ENCODE assay signal across 12 cellular contexts in the genomic region with DNA sequence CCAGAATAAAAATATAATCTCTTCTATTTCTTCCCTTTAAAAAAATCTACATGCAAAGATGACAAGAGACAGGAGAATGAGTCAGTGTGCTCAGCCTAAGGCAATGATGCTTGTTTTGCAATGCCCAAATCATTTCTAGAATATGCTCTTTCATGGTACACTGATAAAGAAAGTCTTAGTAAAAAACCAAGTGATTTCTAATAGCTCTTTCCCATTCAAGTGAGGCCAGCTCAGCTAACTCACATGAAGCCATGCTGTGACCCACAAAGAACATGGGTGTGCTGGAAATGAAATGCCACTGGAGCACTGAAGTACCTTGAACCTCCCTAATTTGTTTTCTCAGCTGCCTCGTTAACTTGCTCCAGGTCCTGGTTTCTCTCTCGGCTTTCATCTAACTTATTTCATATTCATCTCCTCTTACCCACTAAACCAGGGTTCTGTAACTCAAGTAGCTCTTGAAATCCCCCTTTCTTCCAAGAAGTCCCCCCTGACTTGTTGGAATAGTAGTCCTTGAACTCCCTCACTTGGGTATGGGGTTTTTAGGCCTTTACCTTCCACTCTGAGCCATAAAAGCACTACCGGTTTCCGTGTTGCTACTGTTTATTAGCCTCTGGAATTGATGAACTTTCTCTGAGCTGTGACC.
A peak's percentile ranks its signal among the peaks of the same experiment; 100 is the strongest.
DNase-seq lines count a peak whose midpoint lies in the region; ATAC-seq, FAIRE-seq and TF ChIP-seq lines count a peak whose summit lies in the region.
"Had no signal": no experiment of that assay in that cellular context is flagged by ENCODE, and none has a peak within 500 bp of the region (broad histone marks: within the 10 kb centered on the region; RNA-seq: fewer than 3 reads in every experiment).

No MANE protein-coding gene starts in this region.

- H3K9me3 Mint-ChIP-seq in endothelial cell (ENCODE audit: unreplicated experiment): no peaks in the 10 kb centered on the region

- peak; percentile 86 for DNase-seq in DMS79 (lab: John Stamatoyannopoulos, UW)
- DNase-seq in GM12891 (ENCODE audit: insufficient read length, low spot score): no peak
- peak; percentile 10 for DNase-seq in NCI-H774 (lab: John Stamatoyannopoulos, UW)
- no peak for DNase-seq in endothelial cell (ENCODE audit: low spot score)
- no peak for DNase-seq in mucosa of descending colon
- no peak for DNase-seq in NOMO-1 (lab: John Stamatoyannopoulos, UW; ENCODE audit: unreplicated experiment in 2 of 2)
- DNase-seq in NCI-H526 (lab: John Stamatoyannopoulos, UW): no peak
- DNase-seq: Caco-2, MM.1S, small intestine, SW 1271 had no signal

- no peak for ATAC-seq in mucosa of descending colon
- no peak for ATAC-seq in HG03097 (IDR thresholded peaks at IDR 0.05; ENCODE audit: low FRiP score, unreplicated experiment)

- peak; percentile 41 for FAIRE-seq in GM12891 (lab: Jason Lieb, UNC)
- FAIRE-seq: small intestine had no signal

- H3K4me3 ChIP-seq in mucosa of descending colon: no peak overlapping the region

- no peak for TF ChIP-seq CTCF in endothelial cell (IDR thresholded peaks at IDR 0.05; ENCODE audit: unreplicated experiment)
- no peak for TF ChIP-seq CTCF in mucosa of descending colon (IDR thresholded peaks at IDR 0.05)

- peak overlapping the region; percentile 22 for H3K4me3 Mint-ChIP-seq in endothelial cell (ENCODE audit: unreplicated experiment)

- H3K4me1 ChIP-seq in mucosa of descending colon (ENCODE audit: low read depth): no peaks in the 10 kb centered on the region
- H3K4me1 ChIP-seq: Caco-2 had no signal

- peaks cover 26% of the 10 kb centered on the region for H3K36me3 Mint-ChIP-seq in endothelial cell (ENCODE audit: low read depth, unreplicated experiment)

- no peaks in the 10 kb centered on the region for H3K4me1 Mint-ChIP-seq in endothelial cell (ENCODE audit: unreplicated experiment)

- no peaks in the 10 kb centered on the region for H3K9me3 ChIP-seq in mucosa of descending colon
- H3K9me3 ChIP-seq: Caco-2 had no signal

- intact Hi-C loops in mucosa of descending colon (cut with DNase I, micrococcal nuclease): no loop called here

- no peak overlapping the region for H3K27ac Mint-ChIP-seq in endothelial cell (ENCODE audit: unreplicated experiment)

- no peaks in the 10 kb centered on the region for H3K27me3 Mint-ChIP-seq in endothelial cell (ENCODE audit: unreplicated experiment)

- no peaks in the 10 kb centered on the region for H3K36me3 ChIP-seq in mucosa of descending colon (ENCODE audit: low read depth)

- TF ChIP-seq POLR2A in GM12891 (IDR thresholded peaks at IDR 0.05; ENCODE audit: low read depth, low read length): no peak

TF ChIP-seq in GM12891, 5 proteins besides CTCF, POLR2A, EP300 and RAD21:
- TF ChIP-seq PAX5 (IDR thresholded peaks at IDR 0.05; ENCODE audit: insufficient read depth, low read length, severe bottlenecking): no peak
- no peak for TF ChIP-seq POU2F2 (IDR thresholded peaks at IDR 0.05; ENCODE audit: low read depth, low read length)
- TF ChIP-seq POLR2AphosphoS5 (IDR thresholded peaks at IDR 0.05; ENCODE audit: low read depth, low read length): no peak
- TF ChIP-seq TAF1 (IDR thresholded peaks at IDR 0.05; ENCODE audit: low read depth, low read length): no peak
- TF ChIP-seq SPI1 (IDR thresholded peaks at IDR 0.05; ENCODE audit: low read depth, low read length): no peak

Comparison
In these comparisons a context has a peak if more than half of its experiments do, and no peak if none do; other contexts are left out.
1. DNase-seq: peak in DMS79 (single experiment) and NCI-H774 (single experiment); none in GM12891 (single experiment), endothelial cell (single experiment), mucosa of descending colon (0 of 3), NOMO-1 (0 of 2) and NCI-H526 (0 of 2).